ENCODE assay signal across 8 cellular contexts in genomic region chr19:10219678-10220077, GRCh38. TPM values are rescaled to one million over a fixed set of nuclear protein-coding genes. Genes with fewer than 3 reads are reported as not detected.
DNase-seq lines count a peak whose midpoint lies in the region; ATAC-seq and TF ChIP-seq lines count a peak whose summit lies in the region.

No MANE protein-coding gene starts in this region.

- POLR2A ChIA-PET in HEK293T (lab: Yijun Ruan, JAX): no interaction called here

- peaks cover 10% of the 10 kb centered on the region for H3K36me3 Mint-ChIP-seq in endodermal cell (ENCODE audit: low read depth)

- CTCF ChIA-PET in HEK293T (lab: Yijun Ruan, JAX): interaction anchor here (2.2 kb wide), 1 partner anchor 30 kb away, joined by 6 read pairs; no protein-coding TSS in a partner anchor

- TF ChIP-seq POLR2A in spleen (IDR thresholded peaks at IDR 0.05): no peak

- H3K27me3 ChIP-seq in SJCRH30: no peaks in the 10 kb centered on the region
- no peaks in the 10 kb centered on the region for H3K27me3 ChIP-seq in endodermal cell (ENCODE audit: control insufficient read depth, insufficient read depth, low read length, poor library complexity, severe bottlenecking)
- no peaks in the 10 kb centered on the region for H3K27me3 ChIP-seq in spleen (replicated peaks in 1 of 7)

- H3K9me3 ChIP-seq in SJCRH30 (replicated peaks): no peaks in the 10 kb centered on the region
- no peaks in the 10 kb centered on the region for H3K9me3 ChIP-seq in endodermal cell (ENCODE audit: control insufficient read depth, low read length)
- no peaks in the 10 kb centered on the region for H3K9me3 ChIP-seq in spleen

- no peaks in the 10 kb centered on the region for H3K27me3 Mint-ChIP-seq in endodermal cell (ENCODE audit: insufficient read depth)

- H3K4me3 ChIP-seq in SJCRH30: no peak overlapping the region
- H3K4me3 ChIP-seq in endodermal cell (ENCODE audit: low read length): no peak overlapping the region
- no peak overlapping the region for H3K4me3 ChIP-seq in spleen

- no peaks in the 10 kb centered on the region for H3K36me3 ChIP-seq in SJCRH30
- H3K36me3 ChIP-seq in endodermal cell (ENCODE audit: control insufficient read depth, insufficient read depth, low read length): no peaks in the 10 kb centered on the region
- peaks cover 0 to 14% (median 9%) of the 10 kb centered on the region in 6 donors for H3K36me3 ChIP-seq in spleen

- H3K27ac ChIP-seq in SJCRH30 (no peak overlapping the region), endodermal cell (ENCODE audit: low read depth, low read length) (no peak overlapping the region), spleen (no peak overlapping the region)

- H3K9ac ChIP-seq in endodermal cell (ENCODE audit: extremely low read depth, low read length, poor library complexity, severe bottlenecking): no peak overlapping the region

- peak; percentile 13 for DNase-seq in NCI-H2171 treated with DMSO at 0.1 percent for 48 hours (lab: John Stamatoyannopoulos, UW)
- no peak for DNase-seq in NCI-H2171 (lab: John Stamatoyannopoulos, UW)
- DNase-seq in HEK293T (ENCODE audit: extremely low spot score): peak; percentile 61
- DNase-seq in SJCRH30: peak; percentile 49 to 71
- DNase-seq in endodermal cell: peak; percentile 83
- no peak for DNase-seq in spleen
- DNase-seq in NCI-H2081 treated with DMSO at 0.1 percent for 48 hours (lab: John Stamatoyannopoulos, UW): no peak
- no peak for DNase-seq in left ventricle myocardium superior

- TF ChIP-seq CTCF in endodermal cell (conservative IDR thresholded peaks at IDR 0.05) (peak; percentile 73), spleen (IDR thresholded peaks at IDR 0.05 in 8 of 11, conservative IDR thresholded peaks at IDR 0.05 in 3 of 11) (peak in 6 of 11 experiments; percentile 17 to 28 (median 24))

- WGBS in endodermal cell (ENCODE audit: insufficient coverage in 1 of 2, insufficient read length in 1 of 2), 2 experiments: 70 to 85% methylated on average over 2 to 3 of the region's 3 CpGs
- WGBS in spleen, 5 donors: 26 to 59% (median 41%) methylated on average over 3 of the region's 3 CpGs

- no peak for ATAC-seq in left ventricle myocardium superior

- H3K27ac Mint-ChIP-seq in endodermal cell: no peak overlapping the region

- H3K4me1 Mint-ChIP-seq in endodermal cell: no peaks in the 10 kb centered on the region

- H3K4me1 ChIP-seq in SJCRH30: no peaks in the 10 kb centered on the region
- H3K4me1 ChIP-seq in endodermal cell (ENCODE audit: control insufficient read depth, insufficient read depth, low read length): no peaks in the 10 kb centered on the region
- H3K4me1 ChIP-seq in spleen: peaks cover 0 to 18% (median 0%) of the 10 kb centered on the region in 6 donors

- H3K9me3 Mint-ChIP-seq in endodermal cell: no peaks in the 10 kb centered on the region

- intact Hi-C loops in spleen (cut with DNase I; ENCODE audit: low total_unique reads) (no loop called here), left ventricle myocardium superior (cut with micrococcal nuclease) (no loop called here)

- H3K4me3 Mint-ChIP-seq in endodermal cell: no peak overlapping the region

TF ChIP-seq in HEK293T, 16 proteins besides CTCF, POLR2A, EP300 and RAD21:
- TF ChIP-seq NFRKB (IDR thresholded peaks at IDR 0.05): no peak
- TF ChIP-seq FOXM1 (IDR thresholded peaks at IDR 0.05; ENCODE audit: borderline replicate concordance): no peak
- peak; percentile 98 for TF ChIP-seq ELF4 (IDR thresholded peaks at IDR 0.05)

RNA-seq across cellular contexts. Expression of gene S1PR2, which starts 11.5 kb away (rescaled TPM):
- total RNA-seq in SJCRH30 (2014; rRNA removed; shearing (Covaris generic)): 7.4 and 7.5 TPM in 2 replicates
- total RNA-seq in endodermal cell: 10 to 100 TPM; 11.0 to 16.4 TPM
- polyA plus RNA-seq in endodermal cell (2013, experiment 1 of 2): 7.6 TPM
- 8.8 TPM for polyA plus RNA-seq in endodermal cell (2013, experiment 2 of 2)
- 1 to 10 TPM; 1.6 to 6.1 (median 3.6) TPM for total RNA-seq in spleen
- polyA plus RNA-seq in spleen: 1 to 10 TPM; 1.4 to 3.0 (median 1.8) TPM
- total RNA-seq in left ventricle myocardium superior: 5.3 TPM

RNA-seq across cellular contexts. Expression of gene DNMT1, which starts 24.9 kb away (rescaled TPM):
- total RNA-seq in SJCRH30 (2014; rRNA removed; shearing (Covaris generic)): 122 and 151 TPM in 2 replicates
- total RNA-seq in endodermal cell: 100 to 1,000 TPM; 163 to 189 TPM
- 136 TPM for polyA plus RNA-seq in endodermal cell (2013, experiment 1 of 2)
- polyA plus RNA-seq in endodermal cell (2013, experiment 2 of 2): 125 TPM
- total RNA-seq in spleen: 100 to 1,000 TPM in 2 of 7 donors, 10 to 100 TPM in 5; 66.9 to 131 (median 77.2) TPM
- 10 to 100 TPM; 40.6 to 43.3 (median 41.1) TPM for polyA plus RNA-seq in spleen
- total RNA-seq in left ventricle myocardium superior: 25.1 TPM

RNA-seq across cellular contexts. Expression of gene MRPL4, which starts 32.3 kb away (rescaled TPM):
- total RNA-seq in SJCRH30 (2014; rRNA removed; shearing (Covaris generic)): 53.7 and 54.8 TPM in 2 replicates
- total RNA-seq in endodermal cell: 10 to 100 TPM; 66.0 to 69.2 TPM
- polyA plus RNA-seq in endodermal cell (2013, experiment 1 of 2): 53.3 TPM
- polyA plus RNA-seq in endodermal cell (2013, experiment 2 of 2): 51.8 TPM
- total RNA-seq in spleen: 10 to 100 TPM; 32.7 to 52.3 (median 37.2) TPM
- 10 to 100 TPM; 31.5 to 60.5 (median 46.0) TPM for polyA plus RNA-seq in spleen
- total RNA-seq in left ventricle myocardium superior: 71.2 TPM

RNA-seq across cellular contexts. Expression of gene ICAM1, which starts 51.2 kb away (rescaled TPM):
- 0.85 and 0.86 TPM in 2 replicates for total RNA-seq in SJCRH30 (2014; rRNA removed; shearing (Covaris generic))
- total RNA-seq in endodermal cell: 1 to 10 TPM; 1.7 to 5.2 TPM
- polyA plus RNA-seq in endodermal cell (2013, experiment 1 of 2): 1.3 TPM
- 2.1 TPM for polyA plus RNA-seq in endodermal cell (2013, experiment 2 of 2)
- 100 to 1,000 TPM in 5 of 7 donors, 10 to 100 TPM in 2; 84.4 to 163 (median 116) TPM for total RNA-seq in spleen
- 10 to 100 TPM; 12.8 to 22.2 (median 15.1) TPM for polyA plus RNA-seq in spleen
- total RNA-seq in left ventricle myocardium superior: 7.3 TPM

Comparison
In these comparisons a context has a peak if more than half of its experiments do, and no peak if none do; other contexts are left out.
1. DNase-seq: peak in NCI-H2171 treated with DMSO at 0.1 percent for 48 hours (single experiment), HEK293T (single experiment), SJCRH30 (2 of 2) and endodermal cell (single experiment); none in NCI-H2171 (single experiment), spleen (single experiment), NCI-H2081 treated with DMSO at 0.1 percent for 48 hours (single experiment) and left ventricle myocardium superior (single experiment).